Comparison of ENCODE assay signal across 8 cellular contexts in genomic region chr2:144520718-144521487, GRCh38. TPM values are rescaled to one million over a fixed set of nuclear protein-coding genes. Genes with fewer than 3 reads are reported as not detected.
DNase-seq lines count a peak whose midpoint lies in the region; ATAC-seq and TF ChIP-seq lines count a peak whose summit lies in the region.

No MANE protein-coding gene starts in this region.

- POLR2A ChIA-PET in activated B cell treated with CpG ODN at 0.5 μM for 24 hours (lab: Charles Lee) = interaction anchor here (1.4 to 4.3 kb wide), 2 partner anchors 8 to 1230 kb away, joined by 4 to 35 read pairs; no protein-coding TSS in a partner anchor

- ATAC-seq in activated B cell treated with CpG ODN at 0.5 μM for 24 hours (ENCODE audit: low read depth) (no peak), GM19463 (IDR thresholded peaks at IDR 0.05; ENCODE audit: unreplicated experiment) (no peak)
- ATAC-seq in stimulated activated memory B cell treated with anti-CD40 and anti-IgM and Interleukin-4, amounts not matched to agents 10 μg/mL and 1 μg/mL and 100 μg/mL, for 72 hours = no peak

- peaks cover 67% of the 10 kb centered on the region for H3K27me3 ChIP-seq in HUES6 (ENCODE audit: control insufficient read depth, insufficient read depth, low read length)
- no peaks in the 10 kb centered on the region for H3K27me3 ChIP-seq in right atrium auricular region

- peaks cover 32% of the 10 kb centered on the region for H3K4me1 Mint-ChIP-seq in activated B cell treated with CpG ODN at 0.5 μM for 24 hours
- peaks cover 33% of the 10 kb centered on the region for H3K4me1 Mint-ChIP-seq in stimulated activated memory B cell treated with anti-CD40 and anti-IgM and Interleukin-4, amounts not matched to agents 10 μg/mL and 1 μg/mL and 100 μg/mL, for 72 hours

- peak overlapping the region; percentile 35 for H3K27ac Mint-ChIP-seq in activated B cell treated with CpG ODN at 0.5 μM for 24 hours
- H3K27ac Mint-ChIP-seq in stimulated activated memory B cell treated with anti-CD40 and anti-IgM and Interleukin-4, amounts not matched to agents 10 μg/mL and 1 μg/mL and 100 μg/mL, for 72 hours = no peak overlapping the region

- CTCF ChIA-PET in activated B cell treated with CpG ODN at 0.5 μM for 24 hours (lab: Charles Lee) = interaction anchor here (0.6 to 1.6 kb wide), 2 partner anchors 41 to 1912 kb away, joined by 4 to 5 read pairs; no protein-coding TSS in a partner anchor

- TF ChIP-seq CTCF in activated B cell treated with CpG ODN at 0.5 μM for 24 hours (IDR thresholded peaks at IDR 0.05) (no peak), right atrium auricular region (IDR thresholded peaks at IDR 0.05) (no peak)

- peak overlapping the region; percentile 42; the same call in 1 of the 2 replicates for H3K4me3 ChIP-seq in HUES6 (ENCODE audit: low read depth, low read length)
- peak overlapping the region; percentile 73 to 81 for H3K4me3 ChIP-seq in right atrium auricular region

- intact Hi-C loops in activated B cell treated with CpG ODN at 0.5 μM for 24 hours (cut with micrococcal nuclease) = loop anchor here (2.0 kb wide), 1 partner anchor 94 kb away; no protein-coding TSS in a partner anchor

- no peak for DNase-seq in activated B cell treated with CpG ODN at 0.5 μM for 24 hours
- no peak for DNase-seq in right atrium auricular region (ENCODE audit: low spot score)
- no peak for DNase-seq in activated CD4-positive, alpha-beta T cell treated with anti-CD3 and anti-CD28 coated beads, Interleukin-2, amount 50 U/mL, for 48 hours
- DNase-seq in stimulated activated CD4-positive, alpha-beta T cell treated with anti-CD3 and anti-CD28 coated beads, Interleukin-4, amount 100 ng/mL, for 24 hours = no peak
- DNase-seq in hepatic stellate cell (ENCODE audit: low spot score) = no peak

- no peaks in the 10 kb centered on the region for H3K9me3 ChIP-seq in HUES6 (ENCODE audit: control insufficient read depth, insufficient read depth, low read depth, low read length)
- H3K9me3 ChIP-seq in right atrium auricular region = no peaks in the 10 kb centered on the region

- H3K9ac ChIP-seq in HUES6 (ENCODE audit: low read length) = no peak overlapping the region

- no peaks in the 10 kb centered on the region for H3K9me3 Mint-ChIP-seq in activated B cell treated with CpG ODN at 0.5 μM for 24 hours
- H3K9me3 Mint-ChIP-seq in stimulated activated memory B cell treated with anti-CD40 and anti-IgM and Interleukin-4, amounts not matched to agents 10 μg/mL and 1 μg/mL and 100 μg/mL, for 72 hours = no peaks in the 10 kb centered on the region

- H3K4me1 ChIP-seq in HUES6 (ENCODE audit: control insufficient read depth, insufficient read depth, low read length) (peaks cover 33% of the 10 kb centered on the region), right atrium auricular region (peaks cover 0 to 24% of the 10 kb centered on the region in 2 donors)

- H3K36me3 Mint-ChIP-seq in activated B cell treated with CpG ODN at 0.5 μM for 24 hours (ENCODE audit: low read depth) = peaks cover 9% of the 10 kb centered on the region
- peaks cover 11% of the 10 kb centered on the region for H3K36me3 Mint-ChIP-seq in stimulated activated memory B cell treated with anti-CD40 and anti-IgM and Interleukin-4, amounts not matched to agents 10 μg/mL and 1 μg/mL and 100 μg/mL, for 72 hours

- H3K27ac ChIP-seq in HUES6 (ENCODE audit: low read depth, low read length) (no peak overlapping the region), right atrium auricular region (peak overlapping the region; percentile 99)

- no peaks in the 10 kb centered on the region for H3K27me3 Mint-ChIP-seq in activated B cell treated with CpG ODN at 0.5 μM for 24 hours
- H3K27me3 Mint-ChIP-seq in stimulated activated memory B cell treated with anti-CD40 and anti-IgM and Interleukin-4, amounts not matched to agents 10 μg/mL and 1 μg/mL and 100 μg/mL, for 72 hours = peaks cover 28% of the 10 kb centered on the region

- H3K36me3 ChIP-seq in HUES6 (ENCODE audit: control insufficient read depth, insufficient read depth, low read length) (no peaks in the 10 kb centered on the region), right atrium auricular region (peaks cover 3% of the 10 kb centered on the region)

- H3K4me3 Mint-ChIP-seq in activated B cell treated with CpG ODN at 0.5 μM for 24 hours = no peak overlapping the region
- H3K4me3 Mint-ChIP-seq in stimulated activated memory B cell treated with anti-CD40 and anti-IgM and Interleukin-4, amounts not matched to agents 10 μg/mL and 1 μg/mL and 100 μg/mL, for 72 hours = peak overlapping the region; percentile 37

RNA-seq across cellular contexts. Expression of gene ZEB2, which starts 1.0 kb away (rescaled TPM):
- total RNA-seq in activated B cell treated with CpG ODN at 0.5 μM for 24 hours = 162 and 200 TPM in 2 replicates
- total RNA-seq in right atrium auricular region = 10 to 100 TPM; 76.1 to 91.7 TPM
